ENCODE assay signal across 8 cellular contexts in genomic region chr6:55069132-55069781, GRCh38.
DNase-seq lines count a peak whose midpoint lies in the region; ATAC-seq and TF ChIP-seq lines count a peak whose summit lies in the region.

No MANE protein-coding gene starts in this region.

- peak; percentile 11 to 75 (median 72) for TF ChIP-seq CTCF in body of pancreas (IDR thresholded peaks at IDR 0.05)

- H3K9me3 ChIP-seq in right cardiac atrium (ENCODE audit: control insufficient read depth, low read length) (no peaks in the 10 kb centered on the region), body of pancreas (no peaks in the 10 kb centered on the region)

- intact Hi-C loops in Right ventricle myocardium superior (cut with DNase I) = loop anchor here (10.0 kb wide), 1 partner anchor 354 kb away; no protein-coding TSS in a partner anchor
- intact Hi-C loops in right cardiac atrium (cut with DNase I) = loop anchor here in 1 of 4 donors (5.0 kb wide), 1 partner anchor 352 kb away; no protein-coding TSS in a partner anchor
- intact Hi-C loops in body of pancreas (cut with DNase I) = no loop called here

- no peak overlapping the region for H3K4me3 ChIP-seq in right cardiac atrium (ENCODE audit: low read length)
- H3K4me3 ChIP-seq in body of pancreas = no peak overlapping the region

- H3K4me1 ChIP-seq in right cardiac atrium (ENCODE audit: control insufficient read depth, insufficient read depth, low read length) (no peaks in the 10 kb centered on the region), body of pancreas (peaks cover 4% of the 10 kb centered on the region)

- no peak for DNase-seq in Right ventricle myocardium superior
- DNase-seq in right cardiac atrium = no peak
- DNase-seq in NCI-H446 treated with DMSO at 0.1 percent for 48 hours (lab: John Stamatoyannopoulos, UW) = peak; percentile 68
- DNase-seq in body of pancreas = peak; percentile 25 to 56 (median 52)
- peak; percentile 68 for DNase-seq in kidney glomerular epithelial cell (lab: John Stamatoyannopoulos, UW)

- H3K27ac ChIP-seq in right cardiac atrium (ENCODE audit: low read length) = no peak overlapping the region
- no peak overlapping the region for H3K27ac ChIP-seq in body of pancreas

- 17% methylated on average over 3 of the region's 3 CpGs for WGBS in right cardiac atrium
- 9 to 10% methylated on average over 3 of the region's 3 CpGs for WGBS in body of pancreas, 2 donors

- no peaks in the 10 kb centered on the region for H3K27me3 ChIP-seq in right cardiac atrium (ENCODE audit: control insufficient read depth, insufficient read depth)
- no peaks in the 10 kb centered on the region for H3K27me3 ChIP-seq in body of pancreas

- ATAC-seq in Right ventricle myocardium superior (ENCODE audit: poor library complexity) = peak; percentile 59
- ATAC-seq in right cardiac atrium = no peak
- ATAC-seq in body of pancreas = peak; percentile 69
- ATAC-seq in GM21786 (IDR thresholded peaks at IDR 0.05; ENCODE audit: unreplicated experiment) = no peak
- no peak for ATAC-seq in HG02763 (IDR thresholded peaks at IDR 0.05; ENCODE audit: unreplicated experiment)
- ATAC-seq in GM18519 (IDR thresholded peaks at IDR 0.05; ENCODE audit: low FRiP score, unreplicated experiment) = no peak

- no peak for TF ChIP-seq POLR2A in body of pancreas (IDR thresholded peaks at IDR 0.05)

- H3K36me3 ChIP-seq in body of pancreas (replicated peaks in 1 of 2; ENCODE audit: insufficient read depth in 1 of 2, low read depth in 2 of 2) = no peaks in the 10 kb centered on the region

Comparison
In these comparisons a context has a peak if more than half of its experiments do, and no peak if none do; other contexts are left out.
1. ATAC-seq: peak in Right ventricle myocardium superior (single experiment) and body of pancreas (single experiment); none in right cardiac atrium (0 of 2), GM21786 (single experiment), HG02763 (single experiment) and GM18519 (single experiment).
2. DNase-seq: peak in NCI-H446 treated with DMSO at 0.1 percent for 48 hours (single experiment), body of pancreas (4 of 4) and kidney glomerular epithelial cell (single experiment); none in Right ventricle myocardium superior (single experiment) and right cardiac atrium (0 of 3).